ENCODE assay signal across 18 cellular contexts in genomic region chr14:89060191-89060590, GRCh38.
A peak's percentile ranks its signal among the peaks of the same experiment; 100 is the strongest.
DNase-seq lines count a peak whose midpoint lies in the region; ATAC-seq and TF ChIP-seq lines count a peak whose summit lies in the region.
"Had no signal": no experiment of that assay in that cellular context is flagged by ENCODE, and none has a peak within 500 bp of the region (broad histone marks: within the 10 kb centered on the region; RNA-seq: fewer than 3 reads in every experiment).

No MANE protein-coding gene starts in this region.

- H2BK5ac ChIP-seq in IMR-90 (ENCODE audit: low read depth, low read length, poor library complexity, severe bottlenecking): no peak overlapping the region

- in situ Hi-C loops in IMR-90 (cut with MboI; ENCODE audit: low sequenced_read_pairs): no loop called here

- CTCF ChIA-PET in IMR-90 (lab: Yijun Ruan, JAX): interaction anchor here (1.0 kb wide), 1 partner anchor 12 kb away, joined by 4 read pairs; no protein-coding TSS in a partner anchor

- H2BK15ac ChIP-seq in IMR-90 (ENCODE audit: low read depth, low read length): no peak overlapping the region

- H2AK9ac ChIP-seq in IMR-90 (replicated peaks; ENCODE audit: low read depth, low read length, poor library complexity): no peak overlapping the region

- H2BK20ac ChIP-seq in IMR-90 (ENCODE audit: low read depth, low read length): no peak overlapping the region

- no TSS peak for BruUV-seq in IMR-90 (replicated peaks; lab: Mats Ljungman, UMichigan)

- dilution Hi-C loops in IMR-90 (cut with HindIII; ENCODE audit: low sequenced_read_pairs, unreplicated experiment): no loop called here

- no peak overlapping the region for H4K91ac ChIP-seq in IMR-90 (ENCODE audit: insufficient read depth, low read depth, low read length)

- POLR2A ChIA-PET in IMR-90 (lab: Charles Lee; ENCODE audit: unreplicated experiment): no interaction called here

- no peak for TF ChIP-seq CTCF in IMR-90 (conservative IDR thresholded peaks at IDR 0.05; ENCODE audit: low read depth, low read length)
- TF ChIP-seq CTCF in choroid plexus epithelial cell (conservative IDR thresholded peaks at IDR 0.05; ENCODE audit: low read depth, low read length): no peak
- TF ChIP-seq CTCF in fibroblast of the aortic adventitia (IDR thresholded peaks at IDR 0.05; ENCODE audit: insufficient read depth, low read length): no peak
- no peak for TF ChIP-seq CTCF in uterus (IDR thresholded peaks at IDR 0.05)

- H4K20me1 ChIP-seq in IMR-90 (ENCODE audit: insufficient read depth, low read length): no peaks in the 10 kb centered on the region

- no peak overlapping the region for H3K18ac ChIP-seq in IMR-90 (ENCODE audit: low read depth, low read length)

- H2BK120ac ChIP-seq in IMR-90 (ENCODE audit: low read depth, low read length): no peak overlapping the region

- no peak overlapping the region for H3K4ac ChIP-seq in IMR-90 (ENCODE audit: low read depth, low read length)

- no peaks in the 10 kb centered on the region for H3K4me1 ChIP-seq in IMR-90 (ENCODE audit: control insufficient read depth, insufficient read depth, low read length)
- no peaks in the 10 kb centered on the region for H3K4me1 ChIP-seq in uterus
- H3K4me1 ChIP-seq: SJCRH30 had no signal

- H3K23ac ChIP-seq in IMR-90 (ENCODE audit: low read depth, low read length): no peak overlapping the region

- H3K9ac ChIP-seq in IMR-90 (ENCODE audit: low read depth, low read length): no peak overlapping the region

- H3K9me1 ChIP-seq in IMR-90 (ENCODE audit: insufficient read depth, low read length): no peaks in the 10 kb centered on the region

- no peak overlapping the region for H3K14ac ChIP-seq in IMR-90 (replicated peaks; ENCODE audit: low read depth, low read length)

- no peak for TF ChIP-seq POLR2A in IMR-90 (IDR thresholded peaks at IDR 0.05; ENCODE audit: low read depth, low read length)
- TF ChIP-seq POLR2A in uterus (IDR thresholded peaks at IDR 0.05): no peak

- intact Hi-C loops in IMR-90 (cut with micrococcal nuclease) (no loop called here), uterus (cut with DNase I; ENCODE audit: low total_unique reads) (no loop called here)

- TF ChIP-seq RAD21 in IMR-90 (IDR thresholded peaks at IDR 0.05; ENCODE audit: low read length): no peak

- no peaks in the 10 kb centered on the region for H3K79me1 ChIP-seq in IMR-90 (ENCODE audit: low read depth in 1 of 2, low read length in 2 of 2)

- H2AK5ac ChIP-seq in IMR-90 (ENCODE audit: low read depth, low read length): no peak overlapping the region

- no peak overlapping the region for H4K8ac ChIP-seq in IMR-90 (ENCODE audit: low read depth in 2 of 2, low read length in 2 of 2)

- no peak overlapping the region for H3K4me2 ChIP-seq in IMR-90 (ENCODE audit: low read depth, low read length)

- no peak overlapping the region for H4K5ac ChIP-seq in IMR-90 (ENCODE audit: low read depth, low read length)

- no peak overlapping the region for H3K56ac ChIP-seq in IMR-90 (ENCODE audit: extremely low read depth, insufficient read depth, low read length)

- DNase-seq in Daoy (ENCODE audit: low read depth): peak; percentile 11
- peak; percentile 3 for DNase-seq in IMR-90
- peak; percentile 2 for DNase-seq in choroid plexus epithelial cell (ENCODE audit: low read depth)
- DNase-seq in fibroblast of the aortic adventitia (ENCODE audit: low read depth): peak; percentile 6
- no peak for DNase-seq in DMS53 (lab: John Stamatoyannopoulos, UW)
- DNase-seq in uterus: no peak
- DNase-seq: DND-41, GF-D8, H7, HFFc6, Kasumi-1, NCI-H1105, NCI-H2081, NCI-H226, NCI-H524, SJCRH30 had no signal

- H3K9me3 ChIP-seq in IMR-90 (ENCODE audit: control insufficient read depth, insufficient read depth, low read length) (no peaks in the 10 kb centered on the region), uterus (no peaks in the 10 kb centered on the region)
- H3K9me3 ChIP-seq: SJCRH30 had no signal

- no peak for ATAC-seq in IMR-90 (ENCODE audit: low read depth)
- no peak for ATAC-seq in HG02623 (IDR thresholded peaks at IDR 0.05; ENCODE audit: unreplicated experiment)

- H3K27ac ChIP-seq in IMR-90 (ENCODE audit: insufficient read depth, low read length) (no peak overlapping the region), uterus (no peak overlapping the region)
- H3K27ac ChIP-seq: C4-2B, SJCRH30 had no signal

- H3K27me3 ChIP-seq in IMR-90 (ENCODE audit: control insufficient read depth, insufficient read depth, low read length) (peaks cover 7% of the 10 kb centered on the region), uterus (no peaks in the 10 kb centered on the region)
- H3K27me3 ChIP-seq: SJCRH30 had no signal

- no peak overlapping the region for H2AFZ ChIP-seq in IMR-90 (replicated peaks; ENCODE audit: low read length, poor library complexity)

- H3K4me3 ChIP-seq in IMR-90 (ENCODE audit: insufficient read depth, low read depth, low read length) (no peak overlapping the region), choroid plexus epithelial cell (ENCODE audit: low read depth, low read length) (no peak overlapping the region), fibroblast of the aortic adventitia (ENCODE audit: low read depth, low read length) (no peak overlapping the region), uterus (no peak overlapping the region)
- H3K4me3 ChIP-seq: SJCRH30 had no signal

- H3K36me3 ChIP-seq in IMR-90 (ENCODE audit: control insufficient read depth, insufficient read depth, low read length): no peaks in the 10 kb centered on the region
- no peaks in the 10 kb centered on the region for H3K36me3 ChIP-seq in uterus
- H3K36me3 ChIP-seq: SJCRH30 had no signal

TF ChIP-seq in IMR-90, 13 proteins besides CTCF, POLR2A, EP300 and RAD21:
- TF ChIP-seq CHD1 (IDR thresholded peaks at IDR 0.05; ENCODE audit: low read depth, low read length) (no peak), MXI1 (IDR thresholded peaks at IDR 0.05; ENCODE audit: borderline replicate concordance, low read depth, low read length) (no peak), RCOR1 (IDR thresholded peaks at IDR 0.05; ENCODE audit: insufficient replicate concordance, low read length) (no peak)
TF ChIP-seq in IMR-90: peak in this region for 0.

Comparison
In these comparisons a context has a peak if more than half of its experiments do, and no peak if none do; other contexts are left out.
1. DNase-seq: peak in Daoy (single experiment), IMR-90 (single experiment), choroid plexus epithelial cell (single experiment) and fibroblast of the aortic adventitia (single experiment); none in DMS53 (single experiment) and uterus (0 of 2).